Comparison of ENCODE assay signal across 9 cellular contexts in genomic region chr3:42247576-42248027, GRCh38. TPM values are rescaled to one million over a fixed set of nuclear protein-coding genes. Genes with fewer than 3 reads are reported as not detected.
DNase-seq lines count a peak whose midpoint lies in the region; TF ChIP-seq lines count a peak whose summit lies in the region.
"Had no signal": no experiment of that assay in that cellular context is flagged by ENCODE, and none has a peak within 500 bp of the region (broad histone marks: within the 10 kb centered on the region; RNA-seq: fewer than 3 reads in every experiment).

No MANE protein-coding gene starts in this region.

- no peak for TF ChIP-seq POLR2A in breast epithelium (IDR thresholded peaks at IDR 0.05)

- no peaks in the 10 kb centered on the region for H3K4me1 ChIP-seq in GM23248 (ENCODE audit: insufficient read depth)
- H3K4me1 ChIP-seq in breast epithelium, result no peaks in the 10 kb centered on the region

- H3K79me2 ChIP-seq in GM23248 (ENCODE audit: insufficient read depth), result no peaks in the 10 kb centered on the region

- H3K4me3 ChIP-seq in GM23248 (no peak overlapping the region), WERI-Rb-1 (ENCODE audit: low read depth, low read length) (no peak overlapping the region), breast epithelium (peak overlapping the region in 1 of 3 donors; percentile 9)

- DNase-seq in DMS114 treated with DMSO at 0.1 percent for 48 hours (lab: John Stamatoyannopoulos, UW; ENCODE audit: unreplicated experiment), result peak; percentile 23
- DNase-seq in GM23248, result peak; percentile 69
- peak; percentile 11 for DNase-seq in NCI-H187 treated with DMSO at 0.1 percent for 48 hours (lab: John Stamatoyannopoulos, UW)
- peak; percentile 66 for DNase-seq in WERI-Rb-1
- DNase-seq in breast epithelium (ENCODE audit: low spot score in 2 of 2), result peak in 1 of 2 donors; percentile 50
- peak; percentile 46 for DNase-seq in kidney glomerular epithelial cell (lab: John Stamatoyannopoulos, UW)
- peak; percentile 44 to 55 for DNase-seq in stimulated activated CD4-positive, alpha-beta T cell treated with anti-CD3 and anti-CD28 coated beads, Interleukin-4, amount 100 ng/mL, for 4 hours
- DNase-seq in cortex of kidney (lab: John Stamatoyannopoulos, UW), result no peak

- peak; percentile 64 for TF ChIP-seq CTCF in WERI-Rb-1 (IDR thresholded peaks at IDR 0.05; ENCODE audit: low read depth, low read length)
- TF ChIP-seq CTCF in breast epithelium (IDR thresholded peaks at IDR 0.05), result peak; percentile 59 to 77 (median 73)

- H3K9me2 ChIP-seq in GM23248 (ENCODE audit: insufficient read depth), result no peaks in the 10 kb centered on the region

- H3K27me3 ChIP-seq in GM23248 (replicated peaks; ENCODE audit: insufficient read depth) (peaks cover 46% of the 10 kb centered on the region), WERI-Rb-1 (ENCODE audit: insufficient read depth, low read depth, severe bottlenecking) (no peaks in the 10 kb centered on the region), breast epithelium (no peaks in the 10 kb centered on the region)

- H3K4me2 ChIP-seq in GM23248 (ENCODE audit: unreplicated experiment), result no peak overlapping the region

- H3K36me3 ChIP-seq in GM23248 (ENCODE audit: low read depth) (no peaks in the 10 kb centered on the region), WERI-Rb-1 (no peaks in the 10 kb centered on the region), breast epithelium (no peaks in the 10 kb centered on the region)

- H3K9me3 ChIP-seq in GM23248 (ENCODE audit: low read depth), result no peaks in the 10 kb centered on the region
- H3K9me3 ChIP-seq in WERI-Rb-1 (ENCODE audit: severe bottlenecking), result no peaks in the 10 kb centered on the region
- H3K9me3 ChIP-seq in breast epithelium, result no peaks in the 10 kb centered on the region

- intact Hi-C loops in breast epithelium (cut with DNase I; ENCODE audit: low total_unique reads), result no loop called here

- H2AFZ ChIP-seq in GM23248, result no peak overlapping the region

- 6 to 8% methylated on average over 9 of the region's 9 CpGs for WGBS in GM23248 (ENCODE audit: low coverage in 1 of 2, low lambda C conversion rate in 2 of 2, missing lambda C conversion rate in 2 of 2), 2 experiments

- H4K20me1 ChIP-seq in GM23248 (ENCODE audit: insufficient read depth), result no peaks in the 10 kb centered on the region

- in situ Hi-C loops in GM23248 (cut with MboI), result loop anchor here (5.0 kb wide), 1 partner anchor 200 kb away; no protein-coding TSS in a partner anchor

- H3K27ac ChIP-seq in GM23248 (no peak overlapping the region), WERI-Rb-1 (no peak overlapping the region), breast epithelium (no peak overlapping the region)

- no peaks in the 10 kb centered on the region for H3F3A ChIP-seq in GM23248 (ENCODE audit: insufficient read depth)

- H3K9ac ChIP-seq in GM23248, result no peak overlapping the region

RNA-seq across cellular contexts. Expression of gene CCK, which starts 18.4 kb away (rescaled TPM):
- total RNA-seq in GM23248 (2014; rRNA removed; shearing (Covaris generic)), result 0.97 TPM in 1 of 2 replicates, not detected in the other
- polyA plus RNA-seq in GM23248 (2016; fragmentation: Nextera tagmentation; extraction: Ambion mirVana), result 0.93 TPM in 1 of 2 replicates, not detected in the other
- total RNA-seq in breast epithelium, result not detected
- total RNA-seq: activated CD8-positive, alpha-beta memory T cell treated with anti-CD3 and anti-CD28 coated beads for 36 hours had no signal
